In the genomic region with DNA sequence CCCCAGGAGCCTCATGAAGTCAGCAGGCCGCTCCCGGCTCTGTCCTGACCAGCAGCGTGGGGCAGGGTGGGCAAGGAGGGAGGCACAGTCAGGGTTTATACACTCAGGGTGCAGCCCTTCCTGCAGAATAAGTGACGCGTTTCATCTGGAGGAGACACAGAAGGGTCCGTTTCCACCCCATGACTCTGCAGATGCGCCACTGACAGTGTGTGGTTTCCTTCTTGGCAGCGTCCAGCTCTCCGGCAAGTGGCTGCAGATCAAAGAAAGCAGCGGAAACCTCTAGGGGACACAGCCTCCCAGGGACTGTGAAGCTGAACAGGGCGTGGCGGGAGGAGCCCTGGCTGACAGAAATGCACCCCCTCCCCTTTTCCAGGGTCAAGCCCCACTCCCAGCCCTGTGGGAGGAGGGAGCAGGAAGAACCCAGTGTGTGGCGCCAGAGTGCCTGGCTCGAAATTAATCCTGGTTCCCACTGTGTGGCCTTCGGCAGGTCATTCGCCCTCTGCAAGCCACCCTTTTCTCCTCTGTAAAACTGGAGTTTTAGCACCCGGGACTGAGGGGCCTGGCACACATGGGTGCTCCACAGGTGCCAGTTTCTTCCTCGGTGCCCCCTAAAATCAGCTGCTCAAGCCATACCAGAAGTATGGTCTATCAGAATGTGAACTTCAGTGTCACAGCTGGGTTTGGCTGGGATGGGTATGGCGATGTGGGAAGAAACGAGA, we compare ENCODE assay signal across 9 cellular contexts. TPM values are rescaled to one million over a fixed set of nuclear protein-coding genes. Genes with fewer than 3 reads are reported as not detected.
DNase-seq lines count a peak whose midpoint lies in the region; ATAC-seq and TF ChIP-seq lines count a peak whose summit lies in the region.
"Had no signal": no experiment of that assay in that cellular context is flagged by ENCODE, and none has a peak within 500 bp of the region (broad histone marks: within the 10 kb centered on the region; RNA-seq: fewer than 3 reads in every experiment).

No MANE protein-coding gene starts in this region.

- peak overlapping the region; percentile 8 to 82 (median 69) for H3K4me3 Mint-ChIP-seq in CD8-positive, alpha-beta memory T cell
- H3K4me3 Mint-ChIP-seq in activated T-helper 17 cell treated with anti-CD3 and anti-CD28 coated beads, Interleukin-2, amount 50 U/mL, for 72 hours, result peak overlapping the region; percentile 69

- TF ChIP-seq CTCF in left ventricle myocardium inferior (IDR thresholded peaks at IDR 0.05; ENCODE audit: borderline replicate concordance) (peak; percentile 17), gastrocnemius medialis (IDR thresholded peaks at IDR 0.05 in 4 of 5, conservative IDR thresholded peaks at IDR 0.05 in 1 of 5) (peak in 1 of 5 experiments; percentile 21)

- POLR2A ChIA-PET in CD8-positive, alpha-beta memory T cell (lab: Charles Lee), result interaction anchor here (1.9 kb wide), 1 partner anchor 17 kb away, joined by 7 read pairs; a partner anchor contains a TSS

- peaks cover 24% of the 10 kb centered on the region for H3K4me1 ChIP-seq in CD8-positive, alpha-beta memory T cell (ENCODE audit: insufficient read depth, low read length)
- peaks cover 40% of the 10 kb centered on the region for H3K4me1 ChIP-seq in left ventricle myocardium inferior
- peaks cover 12 to 23% of the 10 kb centered on the region in 2 donors for H3K4me1 ChIP-seq in gastrocnemius medialis

- no peaks in the 10 kb centered on the region for H3K9me3 Mint-ChIP-seq in CD8-positive, alpha-beta memory T cell
- no peaks in the 10 kb centered on the region for H3K9me3 Mint-ChIP-seq in activated T-helper 17 cell treated with anti-CD3 and anti-CD28 coated beads, Interleukin-2, amount 50 U/mL, for 72 hours

- peak overlapping the region; percentile 41 for H3K4me3 ChIP-seq in CD8-positive, alpha-beta memory T cell (ENCODE audit: low read length)
- peak overlapping the region; percentile 40 for H3K4me3 ChIP-seq in left ventricle myocardium inferior
- H3K4me3 ChIP-seq in gastrocnemius medialis, result peak overlapping the region in 2 of 4 donors; percentile 3 to 8

- peak in 1 of 2 donors; percentile 15 for TF ChIP-seq POLR2A in gastrocnemius medialis (IDR thresholded peaks at IDR 0.05)

- H3K27me3 Mint-ChIP-seq in CD8-positive, alpha-beta memory T cell, result no peaks in the 10 kb centered on the region
- no peaks in the 10 kb centered on the region for H3K27me3 Mint-ChIP-seq in activated T-helper 17 cell treated with anti-CD3 and anti-CD28 coated beads, Interleukin-2, amount 50 U/mL, for 72 hours

- H3K27me3 ChIP-seq in CD8-positive, alpha-beta memory T cell (ENCODE audit: insufficient read depth, low read length, poor library complexity, severe bottlenecking), result no peaks in the 10 kb centered on the region
- no peaks in the 10 kb centered on the region for H3K27me3 ChIP-seq in left ventricle myocardium inferior (ENCODE audit: low read depth)
- H3K27me3 ChIP-seq in gastrocnemius medialis, result no peaks in the 10 kb centered on the region
- H3K27me3 ChIP-seq: dorsolateral prefrontal cortex had no signal

- H3K4me1 Mint-ChIP-seq in CD8-positive, alpha-beta memory T cell, result peaks cover 23 to 45% (median 44%) of the 10 kb centered on the region in 3 donors
- peaks cover 11% of the 10 kb centered on the region for H3K4me1 Mint-ChIP-seq in activated T-helper 17 cell treated with anti-CD3 and anti-CD28 coated beads, Interleukin-2, amount 50 U/mL, for 72 hours

- CTCF ChIA-PET in CD8-positive, alpha-beta memory T cell (lab: Charles Lee), result interaction anchor here (1.0 to 1.8 kb wide), 7 partner anchors 11 to 176 kb away, joined by 3 to 6 read pairs (median 3); a partner anchor contains a TSS

- ATAC-seq in activated T-helper 17 cell treated with anti-CD3 and anti-CD28 coated beads, Interleukin-2, amount 50 U/mL, for 72 hours (replicated peaks), result peak; percentile 79
- ATAC-seq in gastrocnemius medialis (peak; percentile 75 to 77), GM21381 (IDR thresholded peaks at IDR 0.05; ENCODE audit: unreplicated experiment) (no peak)

- peak overlapping the region; percentile 73 for H3K27ac ChIP-seq in CD8-positive, alpha-beta memory T cell (ENCODE audit: low read depth, low read length)
- H3K27ac ChIP-seq in left ventricle myocardium inferior (replicated peaks) (peak overlapping the region; percentile 43), gastrocnemius medialis (peak overlapping the region; percentile 55 to 76 (median 66))

- peak in 3 of 5 donors; percentile 22 to 60 (median 24) for DNase-seq in CD8-positive, alpha-beta memory T cell
- DNase-seq in HuH-7 (ENCODE audit: low spot score) (peak; percentile 59), left ventricle myocardium inferior (peak; percentile 45), gastrocnemius medialis (peak; percentile 64 to 79), NCI-H2107 (lab: John Stamatoyannopoulos, UW) (no peak), NCI-H748 (lab: John Stamatoyannopoulos, UW; ENCODE audit: unreplicated experiment) (no peak)

- intact Hi-C loops in left ventricle myocardium inferior (cut with micrococcal nuclease), result no loop called here
- intact Hi-C loops in gastrocnemius medialis (cut with DNase I; ENCODE audit: low total_unique reads), result no loop called here

- H3K9me3 ChIP-seq in CD8-positive, alpha-beta memory T cell (ENCODE audit: low read length), result no peaks in the 10 kb centered on the region
- H3K9me3 ChIP-seq in left ventricle myocardium inferior (replicated peaks) (peaks cover 10% of the 10 kb centered on the region), gastrocnemius medialis (no peaks in the 10 kb centered on the region)

- no peaks in the 10 kb centered on the region for H3K36me3 Mint-ChIP-seq in CD8-positive, alpha-beta memory T cell
- no peaks in the 10 kb centered on the region for H3K36me3 Mint-ChIP-seq in activated T-helper 17 cell treated with anti-CD3 and anti-CD28 coated beads, Interleukin-2, amount 50 U/mL, for 72 hours (ENCODE audit: low read depth)

- peak overlapping the region; percentile 65 to 95 (median 82) for H3K27ac Mint-ChIP-seq in CD8-positive, alpha-beta memory T cell
- H3K27ac Mint-ChIP-seq in activated T-helper 17 cell treated with anti-CD3 and anti-CD28 coated beads, Interleukin-2, amount 50 U/mL, for 72 hours, result peak overlapping the region; percentile 71

- in situ Hi-C loops in gastrocnemius medialis (cut with MboI; ENCODE audit: low sequenced_read_pairs in 4 of 4), result no loop called here

- H3K36me3 ChIP-seq in CD8-positive, alpha-beta memory T cell (ENCODE audit: insufficient read depth, low read length), result no peaks in the 10 kb centered on the region
- H3K36me3 ChIP-seq in left ventricle myocardium inferior (no peaks in the 10 kb centered on the region), gastrocnemius medialis (no peaks in the 10 kb centered on the region)

RNA-seq across cellular contexts. Expression of a gene that starts 17.3 kb away (rescaled TPM):
- 10 to 100 TPM; 38.0 to 43.7 TPM for total RNA-seq in CD8-positive, alpha-beta memory T cell
- 48.5 TPM for polyA plus RNA-seq in CD8-positive, alpha-beta memory T cell
- total RNA-seq in activated T-helper 17 cell treated with anti-CD3 and anti-CD28 coated beads, Interleukin-2, amount 50 U/mL, for 72 hours, result 10 to 100 TPM; 44.1 to 63.8 TPM
- total RNA-seq in left ventricle myocardium inferior (36.1 TPM), gastrocnemius medialis (10 to 100 TPM; 36.0 to 56.2 (median 41.4) TPM)

Comparison
In these comparisons a context has a peak if more than half of its experiments do, and no peak if none do; other contexts are left out.
1. DNase-seq: peak in CD8-positive, alpha-beta memory T cell (3 of 5), HuH-7 (single experiment), left ventricle myocardium inferior (single experiment) and gastrocnemius medialis (2 of 2); none in NCI-H2107 (single experiment) and NCI-H748 (single experiment).
2. Peak in every context shown above with its lines, with median percentiles within 50 percentile points of each other: H3K27ac ChIP-seq.